Comparison of ENCODE assay signal across 32 cellular contexts in the genomic region with DNA sequence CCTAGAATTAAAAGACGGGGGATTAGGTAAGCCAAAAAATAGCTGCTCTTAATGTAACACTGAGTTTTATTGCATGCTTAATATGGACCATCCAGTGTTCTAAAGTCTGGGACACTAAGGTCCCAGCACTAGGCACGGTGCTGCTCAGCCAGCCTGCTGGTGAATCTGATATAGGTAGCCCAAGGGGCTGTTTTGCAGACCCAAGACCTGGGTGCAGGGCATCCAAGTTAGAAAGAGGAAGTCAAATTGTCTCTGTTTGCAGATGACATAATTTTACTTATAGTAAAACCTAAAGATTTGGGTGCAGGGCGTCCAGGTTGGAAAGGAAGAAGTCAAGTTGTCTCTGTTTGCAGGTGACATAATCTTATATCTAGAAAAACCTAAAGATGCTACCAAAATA. TPM values are rescaled to one million over a fixed set of nuclear protein-coding genes. Genes with fewer than 3 reads are reported as not detected.
"Had no signal": no experiment of that assay in that cellular context is flagged by ENCODE, and none has a peak within 500 bp of the region (broad histone marks: within the 10 kb centered on the region; RNA-seq: fewer than 3 reads in every experiment).

No MANE protein-coding gene starts in this region.

- ATAC-seq: activated CD8-positive, alpha-beta T cell treated with anti-CD3 and anti-CD28 coated beads for 36 hours; activated T-cell treated with anti-CD3 and anti-CD28 coated beads, Interleukin-2, amount 50 U/mL, for 72 hours; activated T-helper 17 cell treated with anti-CD3 and anti-CD28 coated beads, Interleukin-2, amount 50 U/mL, for 72 hours; body of pancreas; Panc1 had no signal

- FAIRE-seq: astrocyte, TTC549 had no signal

- H3K27me3 ChIP-seq: body of pancreas, breast epithelium had no signal

- DNase-seq: activated CD4-positive, alpha-beta T cell treated with anti-CD3 and anti-CD28 coated beads, Interleukin-2, amount 10 ng/mL, durations not matched to agents 24 days and 14 days; activated CD4-positive, alpha-beta T cell treated with anti-CD3 and anti-CD28 coated beads, Interleukin-2, amount 50 U/mL, for 4 hours; activated CD8-positive, alpha-beta T cell treated with anti-CD3 and anti-CD28 coated beads for 36 hours; activated effector memory CD4-positive, alpha-beta T cell treated with anti-CD3 and anti-CD28 coated beads, Interleukin-2, amount 50 U/mL, for 16 hours; activated naive CD4-positive, alpha-beta T cell; activated naive CD4-positive, alpha-beta T cell treated with anti-CD3 and anti-CD28 coated beads, Interleukin-2, amount 50 U/mL, for 16 hours; activated naive CD8-positive, alpha-beta T cell treated with anti-CD3 and anti-CD28 coated beads for 36 hours; activated T-cell treated with anti-CD3 and anti-CD28 coated beads, Interleukin-2, amount 50 U/mL, for 1 hour; activated T-cell treated with anti-CD3 and anti-CD28 coated beads, Interleukin-2, amount 50 U/mL, for 72 hours; body of pancreas; MM.1S; NCI-H1092; NCI-H146; NCI-H187; NCI-H2029 treated with DMSO at 0.1 percent for 48 hours; NCI-H2107; NCI-H2171; NCI-H510A; NCI-H526; NCI-H748 treated with DMSO at 0.1 percent for 48 hours; NK-92 treated with Interleukin-12 subunit alpha and Interleukin-12 subunit beta, amount 100 ng/mL, for 24 hours; SHP77 treated with DMSO at 0.1 percent for 48 hours had no signal

- H3K4me3 ChIP-seq: body of pancreas, breast epithelium, coronary artery had no signal

- H3K9me3 ChIP-seq: body of pancreas, breast epithelium had no signal

- H3K36me3 ChIP-seq: breast epithelium had no signal

- H3K27ac ChIP-seq: body of pancreas, breast epithelium, coronary artery had no signal

- H3K4me1 ChIP-seq: body of pancreas, breast epithelium had no signal

RNA-seq across cellular contexts. Expression of gene IFNA5, which starts 17.8 kb away (rescaled TPM):
- total RNA-seq: activated CD4-positive, alpha-beta T cell treated with anti-CD3 and anti-CD28 coated beads, Interleukin-2, amount 10 ng/mL, durations not matched to agents 24 days and 14 days; activated CD8-positive, alpha-beta memory T cell treated with anti-CD3 and anti-CD28 coated beads for 36 hours; activated CD8-positive, alpha-beta T cell treated with anti-CD3 and anti-CD28 coated beads for 36 hours; activated naive CD8-positive, alpha-beta T cell treated with anti-CD3 and anti-CD28 coated beads for 36 hours; activated T-cell treated with anti-CD3 and anti-CD28 coated beads, Interleukin-2, amount 50 U/mL, for 72 hours; activated T-helper 17 cell treated with anti-CD3 and anti-CD28 coated beads, Interleukin-2, amount 50 U/mL, for 72 hours; astrocyte; body of pancreas; cardiac septum; LHCN-M2; RPMI7951 had no signal

RNA-seq across cellular contexts. Expression of gene IFNA14, which starts 47.5 kb away (rescaled TPM):
- total RNA-seq: activated CD4-positive, alpha-beta T cell treated with anti-CD3 and anti-CD28 coated beads, Interleukin-2, amount 10 ng/mL, durations not matched to agents 24 days and 14 days; activated CD8-positive, alpha-beta memory T cell treated with anti-CD3 and anti-CD28 coated beads for 36 hours; activated CD8-positive, alpha-beta T cell treated with anti-CD3 and anti-CD28 coated beads for 36 hours; activated naive CD8-positive, alpha-beta T cell treated with anti-CD3 and anti-CD28 coated beads for 36 hours; activated T-cell treated with anti-CD3 and anti-CD28 coated beads, Interleukin-2, amount 50 U/mL, for 72 hours; activated T-helper 17 cell treated with anti-CD3 and anti-CD28 coated beads, Interleukin-2, amount 50 U/mL, for 72 hours; astrocyte; body of pancreas; breast epithelium; cardiac septum; LHCN-M2; RPMI7951 had no signal

RNA-seq across cellular contexts. Expression of gene IFNA17, which starts 59.3 kb away (rescaled TPM):
- total RNA-seq: activated CD4-positive, alpha-beta T cell treated with anti-CD3 and anti-CD28 coated beads, Interleukin-2, amount 10 ng/mL, durations not matched to agents 24 days and 14 days; activated CD8-positive, alpha-beta memory T cell treated with anti-CD3 and anti-CD28 coated beads for 36 hours; activated CD8-positive, alpha-beta T cell treated with anti-CD3 and anti-CD28 coated beads for 36 hours; activated naive CD8-positive, alpha-beta T cell treated with anti-CD3 and anti-CD28 coated beads for 36 hours; activated T-cell treated with anti-CD3 and anti-CD28 coated beads, Interleukin-2, amount 50 U/mL, for 72 hours; activated T-helper 17 cell treated with anti-CD3 and anti-CD28 coated beads, Interleukin-2, amount 50 U/mL, for 72 hours; astrocyte; body of pancreas; breast epithelium; cardiac septum; LHCN-M2; RPMI7951 had no signal
